In genomic region chr14:104769324-104770071, GRCh38 we compare ENCODE assay signal across 16 cellular contexts. TPM values are rescaled to one million over a fixed set of nuclear protein-coding genes. Genes with fewer than 3 reads are reported as not detected.
A peak's percentile ranks its signal among the peaks of the same experiment; 100 is the strongest.
DNase-seq lines count a peak whose midpoint lies in the region; ATAC-seq and TF ChIP-seq lines count a peak whose summit lies in the region.
"Had no signal": no experiment of that assay in that cellular context is flagged by ENCODE, and none has a peak within 500 bp of the region (broad histone marks: within the 10 kb centered on the region; RNA-seq: fewer than 3 reads in every experiment).

No MANE protein-coding gene starts in this region.

- H3K27ac ChIP-seq in Panc1 (ENCODE audit: low read length) (peak overlapping the region; percentile 69; the same call in 1 of the 2 replicates), spleen (peak overlapping the region in 6 of 8 donors; percentile 27 to 74 (median 56))
- H3K27ac ChIP-seq: epithelial cell of prostate, foreskin keratinocyte had no signal

- CTCF ChIA-PET in activated naive CD4-positive, alpha-beta T cell treated with anti-CD3 and anti-CD28 coated beads for 36 hours (lab: Charles Lee): interaction anchor here (1.0 to 2.1 kb wide), 7 partner anchors 12 to 62 kb away, joined by 3 to 34 read pairs (median 4); no protein-coding TSS in a partner anchor
- CTCF ChIA-PET in Panc1 (lab: Charles Lee): interaction anchor here (0.7 to 1.5 kb wide), 2 partner anchors 51 to 57 kb away, joined by 3 to 10 read pairs; no protein-coding TSS in a partner anchor

- in situ Hi-C loops in Panc1 (cut with HindIII; ENCODE audit: low pct_unique_long_range_greater_than_20kb, low sequenced_read_pairs): no loop called here

- POLR2A ChIA-PET in Panc1 (lab: Charles Lee): interaction anchor here (0.8 kb wide), 2 partner anchors 12 to 51 kb away, joined by 4 to 5 read pairs; no protein-coding TSS in a partner anchor

- no peaks in the 10 kb centered on the region for H3K9me3 ChIP-seq in Panc1 (ENCODE audit: control insufficient read depth, insufficient read depth, low read depth, low read length)
- peaks cover 0 to 12% (median 6%) of the 10 kb centered on the region in 8 donors for H3K9me3 ChIP-seq in spleen
- H3K9me3 ChIP-seq: adrenal gland had no signal

- H3K27me3 Mint-ChIP-seq in activated naive CD4-positive, alpha-beta T cell treated with anti-CD3 and anti-CD28 coated beads for 36 hours (ENCODE audit: low read depth): no peaks in the 10 kb centered on the region
- no peaks in the 10 kb centered on the region for H3K27me3 Mint-ChIP-seq in central memory CD8-positive, alpha-beta T cell
- no peaks in the 10 kb centered on the region for H3K27me3 Mint-ChIP-seq in osteocyte (ENCODE audit: unreplicated experiment)

- H3K4me3 ChIP-seq in Panc1 (ENCODE audit: low read depth in 2 of 2, low read length in 2 of 2) (no peak overlapping the region), spleen (no peak overlapping the region)
- H3K4me3 ChIP-seq: adrenal gland had no signal

- no peaks in the 10 kb centered on the region; the same call in 1 of the 2 replicates for H3K36me3 ChIP-seq in Panc1 (ENCODE audit: control insufficient read depth, insufficient read depth, low read length)
- peaks cover 0 to 52% (median 39%) of the 10 kb centered on the region in 6 donors for H3K36me3 ChIP-seq in spleen

- TF ChIP-seq CTCF in Panc1 (IDR thresholded peaks at IDR 0.05): no peak
- no peak for TF ChIP-seq CTCF in spleen (IDR thresholded peaks at IDR 0.05 in 8 of 11, conservative IDR thresholded peaks at IDR 0.05 in 3 of 11)
- TF ChIP-seq CTCF in osteocyte (IDR thresholded peaks at IDR 0.05): no peak

- peaks cover 18% of the 10 kb centered on the region for H3K36me3 Mint-ChIP-seq in activated naive CD4-positive, alpha-beta T cell treated with anti-CD3 and anti-CD28 coated beads for 36 hours (ENCODE audit: low read depth)
- H3K36me3 Mint-ChIP-seq in activated naive CD4-positive, alpha-beta T cell treated with anti-CD3 and anti-CD28 coated beads, Interleukin-2, amount 50 U/mL, for 72 hours: peaks cover 16 to 18% of the 10 kb centered on the region in 2 donors
- H3K36me3 Mint-ChIP-seq in central memory CD8-positive, alpha-beta T cell (ENCODE audit: insufficient read depth): peaks cover 14% of the 10 kb centered on the region
- peaks cover 32% of the 10 kb centered on the region for H3K36me3 Mint-ChIP-seq in osteocyte (ENCODE audit: unreplicated experiment)

- peak overlapping the region; percentile 41 for H3K27ac Mint-ChIP-seq in activated naive CD4-positive, alpha-beta T cell treated with anti-CD3 and anti-CD28 coated beads for 36 hours
- no peak overlapping the region for H3K27ac Mint-ChIP-seq in activated naive CD4-positive, alpha-beta T cell treated with anti-CD3 and anti-CD28 coated beads, Interleukin-2, amount 50 U/mL, for 72 hours
- peak overlapping the region; percentile 22 for H3K27ac Mint-ChIP-seq in central memory CD8-positive, alpha-beta T cell (ENCODE audit: low read depth)
- no peak overlapping the region for H3K27ac Mint-ChIP-seq in osteocyte (ENCODE audit: unreplicated experiment)

- H3K27me3 ChIP-seq in Panc1 (ENCODE audit: control insufficient read depth, insufficient read depth, low read length) (no peaks in the 10 kb centered on the region), spleen (replicated peaks in 1 of 7) (no peaks in the 10 kb centered on the region)
- H3K27me3 ChIP-seq: adrenal gland, foreskin keratinocyte had no signal

- BruUV-seq in Panc1 (replicated peaks; lab: Mats Ljungman, UMichigan): TSS peak; percentile 95

- intact Hi-C loops in activated naive CD4-positive, alpha-beta T cell treated with anti-CD3 and anti-CD28 coated beads for 36 hours (cut with micrococcal nuclease): loop anchor here (2.0 kb wide), 1 partner anchor 31 kb away; the partner anchor contains the start of gene ZBTB42
- intact Hi-C loops in Panc1 (cut with micrococcal nuclease; ENCODE audit: unreplicated experiment): loop anchor here (5.0 kb wide), 1 partner anchor 58 kb away; no protein-coding TSS in a partner anchor
- intact Hi-C loops in spleen (cut with DNase I; ENCODE audit: low total_unique reads): loop anchor here (2.0 kb wide), 1 partner anchor 55 kb away; no protein-coding TSS in a partner anchor

- WGBS in spleen, 5 donors: 80 to 83% (median 82%) methylated on average over 17 to 18 of the region's 18 CpGs

- peaks cover 4% of the 10 kb centered on the region for H3K9me3 Mint-ChIP-seq in activated naive CD4-positive, alpha-beta T cell treated with anti-CD3 and anti-CD28 coated beads for 36 hours
- peaks cover 0 to 4% of the 10 kb centered on the region in 2 donors for H3K9me3 Mint-ChIP-seq in activated naive CD4-positive, alpha-beta T cell treated with anti-CD3 and anti-CD28 coated beads, Interleukin-2, amount 50 U/mL, for 72 hours
- H3K9me3 Mint-ChIP-seq in central memory CD8-positive, alpha-beta T cell: no peaks in the 10 kb centered on the region
- no peaks in the 10 kb centered on the region for H3K9me3 Mint-ChIP-seq in osteocyte (ENCODE audit: unreplicated experiment)

- no peak for TF ChIP-seq POLR2A in spleen (IDR thresholded peaks at IDR 0.05)

- H3K4me3 Mint-ChIP-seq in activated naive CD4-positive, alpha-beta T cell treated with anti-CD3 and anti-CD28 coated beads for 36 hours: no peak overlapping the region
- no peak overlapping the region for H3K4me3 Mint-ChIP-seq in central memory CD8-positive, alpha-beta T cell
- no peak overlapping the region for H3K4me3 Mint-ChIP-seq in osteocyte (ENCODE audit: unreplicated experiment)

- ATAC-seq in activated naive CD4-positive, alpha-beta T cell treated with anti-CD3 and anti-CD28 coated beads, Interleukin-2, amount 50 U/mL, for 72 hours: no peak
- ATAC-seq in Panc1 (0 out of 2 replicates have a peak, but pooled peaks have one; percentile 3), HG03159 (IDR thresholded peaks at IDR 0.05; ENCODE audit: unreplicated experiment) (no peak), GM21717 (IDR thresholded peaks at IDR 0.05; ENCODE audit: unreplicated experiment) (no peak)
- no peak for ATAC-seq in central memory CD8-positive, alpha-beta T cell (replicated peaks; ENCODE audit: extremely low read depth, poor library complexity, severe bottlenecking)

- H3K4me1 Mint-ChIP-seq in activated naive CD4-positive, alpha-beta T cell treated with anti-CD3 and anti-CD28 coated beads for 36 hours (ENCODE audit: low read depth): peaks cover 7% of the 10 kb centered on the region
- no peaks in the 10 kb centered on the region for H3K4me1 Mint-ChIP-seq in central memory CD8-positive, alpha-beta T cell
- peaks cover 13% of the 10 kb centered on the region for H3K4me1 Mint-ChIP-seq in osteocyte (ENCODE audit: unreplicated experiment)

- no peak for DNase-seq in activated naive CD4-positive, alpha-beta T cell treated with anti-CD3 and anti-CD28 coated beads for 36 hours
- no peak for DNase-seq in activated naive CD4-positive, alpha-beta T cell treated with anti-CD3 and anti-CD28 coated beads, Interleukin-2, amount 50 U/mL, for 72 hours (ENCODE audit: low spot score in 2 of 2)
- DNase-seq in Panc1 (ENCODE audit: low read depth, low spot score) (no peak), spleen (no peak), osteocyte (ENCODE audit: extremely low spot score, unreplicated experiment) (no peak)
- DNase-seq in central memory CD8-positive, alpha-beta T cell (ENCODE audit: low spot score in 2 of 2): no peak
- DNase-seq: ACHN; adrenal gland; dermis blood vessel endothelial cell; foreskin keratinocyte; islet precursor cell; NCI-H2107; stimulated activated CD4-positive, alpha-beta T cell treated with anti-CD3 and anti-CD28 coated beads, Interleukin-12 subunit alpha, Interleukin-12 subunit beta, amount 100 ng/mL, for 4 hours had no signal

- H3K4me1 ChIP-seq in Panc1 (ENCODE audit: control insufficient read depth, insufficient read depth, low read length): peaks cover 18% of the 10 kb centered on the region
- H3K4me1 ChIP-seq in spleen: peaks cover 13 to 46% (median 30%) of the 10 kb centered on the region in 6 donors
- H3K4me1 ChIP-seq: foreskin keratinocyte had no signal

RNA-seq across cellular contexts. Expression of gene SIVA1, which starts 16.6 kb away (rescaled TPM):
- 10 to 100 TPM; 86.1 to 92.7 TPM for total RNA-seq in activated naive CD4-positive, alpha-beta T cell treated with anti-CD3 and anti-CD28 coated beads for 36 hours
- 10 to 100 TPM; 86.1 to 87.1 TPM for total RNA-seq in activated naive CD4-positive, alpha-beta T cell treated with anti-CD3 and anti-CD28 coated beads, Interleukin-2, amount 50 U/mL, for 72 hours
- total RNA-seq in Panc1 (2021; ENCODE audit: unreplicated experiment) (100 TPM), spleen (100 to 1,000 TPM in 3 of 7 donors, 10 to 100 TPM in 4; 56.7 to 198 (median 76.4) TPM), osteocyte (50.1 and 52.3 TPM in 2 replicates)
- polyA plus RNA-seq in Panc1 (2012; ENCODE audit: insufficient read length): 184 TPM
- 100 to 1,000 TPM; 119 to 226 (median 184) TPM for polyA plus RNA-seq in spleen

RNA-seq across cellular contexts. Expression of gene AKT1, which starts 26.1 kb away (rescaled TPM):
- total RNA-seq in activated naive CD4-positive, alpha-beta T cell treated with anti-CD3 and anti-CD28 coated beads for 36 hours: 100 to 1,000 TPM; 114 to 115 TPM
- 100 to 1,000 TPM; 111 to 113 TPM for total RNA-seq in activated naive CD4-positive, alpha-beta T cell treated with anti-CD3 and anti-CD28 coated beads, Interleukin-2, amount 50 U/mL, for 72 hours
- total RNA-seq in Panc1 (2021; ENCODE audit: unreplicated experiment): 175 TPM
- 296 TPM for polyA plus RNA-seq in Panc1 (2012; ENCODE audit: insufficient read length)
- total RNA-seq in spleen: 100 to 1,000 TPM; 107 to 184 (median 141) TPM
- polyA plus RNA-seq in spleen: 100 to 1,000 TPM in 1 of 3 donors, 10 to 100 TPM in 2; 56.2 to 114 (median 61.6) TPM
- total RNA-seq in osteocyte: 157 and 160 TPM in 2 replicates

RNA-seq across cellular contexts. Expression of gene ZBTB42, which starts 31.4 kb away (rescaled TPM):
- total RNA-seq in activated naive CD4-positive, alpha-beta T cell treated with anti-CD3 and anti-CD28 coated beads for 36 hours: 1 to 10 TPM; 1.3 to 1.6 TPM
- total RNA-seq in activated naive CD4-positive, alpha-beta T cell treated with anti-CD3 and anti-CD28 coated beads, Interleukin-2, amount 50 U/mL, for 72 hours: 1 to 10 TPM; 2.0 to 2.9 TPM
- total RNA-seq in Panc1 (2021; ENCODE audit: unreplicated experiment) (16.5 TPM), spleen (10 to 100 TPM in 1 of 7 donors, 1 to 10 TPM in 6; 4.2 to 11.5 (median 7.9) TPM), osteocyte (2.7 and 3.1 TPM in 2 replicates)
- 17.3 TPM for polyA plus RNA-seq in Panc1 (2012; ENCODE audit: insufficient read length)
- 1 to 10 TPM in 2 of 3 donors, under 1 TPM in 1; 0.74 to 2.9 (median 1.1) TPM for polyA plus RNA-seq in spleen

RNA-seq across cellular contexts. Expression of gene ADSS1, which starts 45.5 kb away (rescaled TPM):
- total RNA-seq in activated naive CD4-positive, alpha-beta T cell treated with anti-CD3 and anti-CD28 coated beads for 36 hours: 1 to 10 TPM; 5.1 to 5.5 TPM
- total RNA-seq in activated naive CD4-positive, alpha-beta T cell treated with anti-CD3 and anti-CD28 coated beads, Interleukin-2, amount 50 U/mL, for 72 hours: 1 to 10 TPM; 2.7 to 7.3 TPM
- total RNA-seq in Panc1 (2021; ENCODE audit: unreplicated experiment): 9.4 TPM
- polyA plus RNA-seq in Panc1 (2012; ENCODE audit: insufficient read length): 15.6 TPM
- total RNA-seq in spleen: 10 to 100 TPM in 1 of 7 donors, 1 to 10 TPM in 6; 2.7 to 11.7 (median 8.3) TPM
- polyA plus RNA-seq in spleen: 1 to 10 TPM; 3.0 to 3.7 (median 3.2) TPM
- 3.7 and 4.5 TPM in 2 replicates for total RNA-seq in osteocyte

Comparison
In these comparisons a context has a peak if more than half of its experiments do, and no peak if none do; other contexts are left out.
1. H3K27ac Mint-ChIP-seq: peak in activated naive CD4-positive, alpha-beta T cell treated with anti-CD3 and anti-CD28 coated beads for 36 hours (single experiment) and central memory CD8-positive, alpha-beta T cell (single experiment); none in activated naive CD4-positive, alpha-beta T cell treated with anti-CD3 and anti-CD28 coated beads, Interleukin-2, amount 50 U/mL, for 72 hours (0 of 2) and osteocyte (single experiment).